In genomic region chr2:172564376-172564775, GRCh38 we compare ENCODE assay signal across 20 cellular contexts.
"Had no signal": no experiment of that assay in that cellular context is flagged by ENCODE, and none has a peak within 500 bp of the region (broad histone marks: within the 10 kb centered on the region; RNA-seq: fewer than 3 reads in every experiment).

No MANE protein-coding gene starts in this region.

- DNase-seq: activated CD4-positive, alpha-beta T cell treated with anti-CD3 and anti-CD28 coated beads, Interleukin-2, amount 50 U/mL, for 48 hours; activated CD8-positive, alpha-beta memory T cell treated with anti-CD3 and anti-CD28 coated beads, Interleukin-2, amount 10 ng/mL, durations not matched to agents 7 days and 5 days; activated gamma-delta T cell; activated naive CD8-positive, alpha-beta T cell treated with anti-CD3 and anti-CD28 coated beads for 36 hours; activated T-cell treated with anti-CD3 and anti-CD28 coated beads, Interleukin-2, amount 50 U/mL, for 4 hours; brain microvascular endothelial cell; dorsolateral prefrontal cortex; kidney; left ventricle myocardium inferior; mesenchymal stem cell; nephron progenitor cell; psoas muscle; sigmoid colon; stimulated activated CD4-positive, alpha-beta T cell treated with anti-CD3 and anti-CD28 coated beads, Interleukin-2, amount 100 ng/mL, for 48 hours; T-helper 2 cell had no signal

- H3K4me3 ChIP-seq: dorsolateral prefrontal cortex, esophagus muscularis mucosa, gastroesophageal sphincter, left ventricle myocardium inferior, psoas muscle, sigmoid colon, thoracic aorta had no signal

- H3K4me3 Mint-ChIP-seq: activated CD8-positive, alpha-beta memory T cell treated with anti-CD3 and anti-CD28 coated beads, Interleukin-2, amount 10 ng/mL, durations not matched to agents 7 days and 5 days; activated naive CD8-positive, alpha-beta T cell treated with anti-CD3 and anti-CD28 coated beads for 36 hours; activated T-cell treated with anti-CD3 and anti-CD28 coated beads, Interleukin-2, amount 50 U/mL, for 4 hours; nephron progenitor cell; stimulated activated naive CD8-positive, alpha-beta T cell treated with anti-CD3 and anti-CD28 coated beads, Interleukin-15, Interleukin-2, amounts not matched to agents 100 ng/mL and 50 ng/mL, for 24 hours had no signal

- H3K4me1 Mint-ChIP-seq: activated CD8-positive, alpha-beta memory T cell treated with anti-CD3 and anti-CD28 coated beads, Interleukin-2, amount 10 ng/mL, durations not matched to agents 7 days and 5 days had no signal

- H3K9me3 Mint-ChIP-seq: activated naive CD8-positive, alpha-beta T cell treated with anti-CD3 and anti-CD28 coated beads for 36 hours; activated T-cell treated with anti-CD3 and anti-CD28 coated beads, Interleukin-2, amount 50 U/mL, for 4 hours; nephron progenitor cell; stimulated activated naive CD8-positive, alpha-beta T cell treated with anti-CD3 and anti-CD28 coated beads, Interleukin-15, Interleukin-2, amounts not matched to agents 100 ng/mL and 50 ng/mL, for 24 hours had no signal

- H3K9me3 ChIP-seq: esophagus muscularis mucosa, gastroesophageal sphincter, left ventricle myocardium inferior, psoas muscle, sigmoid colon, thoracic aorta had no signal

- H3K27me3 Mint-ChIP-seq: activated CD8-positive, alpha-beta memory T cell treated with anti-CD3 and anti-CD28 coated beads, Interleukin-2, amount 10 ng/mL, durations not matched to agents 7 days and 5 days; activated naive CD8-positive, alpha-beta T cell treated with anti-CD3 and anti-CD28 coated beads for 36 hours; stimulated activated naive CD8-positive, alpha-beta T cell treated with anti-CD3 and anti-CD28 coated beads, Interleukin-15, Interleukin-2, amounts not matched to agents 100 ng/mL and 50 ng/mL, for 24 hours had no signal

- H3K27ac ChIP-seq: brain microvascular endothelial cell, esophagus muscularis mucosa, gastroesophageal sphincter, left ventricle myocardium inferior, psoas muscle, sigmoid colon, thoracic aorta had no signal

- H3K27me3 ChIP-seq: brain microvascular endothelial cell, dorsolateral prefrontal cortex, esophagus muscularis mucosa, gastroesophageal sphincter, sigmoid colon had no signal

- H3K27ac Mint-ChIP-seq: activated CD8-positive, alpha-beta memory T cell treated with anti-CD3 and anti-CD28 coated beads, Interleukin-2, amount 10 ng/mL, durations not matched to agents 7 days and 5 days; activated naive CD8-positive, alpha-beta T cell treated with anti-CD3 and anti-CD28 coated beads for 36 hours; nephron progenitor cell; stimulated activated naive CD8-positive, alpha-beta T cell treated with anti-CD3 and anti-CD28 coated beads, Interleukin-15, Interleukin-2, amounts not matched to agents 100 ng/mL and 50 ng/mL, for 24 hours had no signal

- ATAC-seq: activated CD4-positive, CD25-positive, alpha-beta regulatory T cell treated with anti-CD3 and anti-CD28 coated beads, Interleukin-2, amount 50 U/mL, for 24 hours; activated CD8-positive, alpha-beta memory T cell treated with anti-CD3 and anti-CD28 coated beads, Interleukin-2, amount 10 ng/mL, durations not matched to agents 7 days and 5 days; activated T-cell treated with anti-CD3 and anti-CD28 coated beads, Interleukin-2, amount 50 U/mL, for 4 hours; gastroesophageal sphincter; psoas muscle had no signal
